ENCODE assay signal across 1 cellular context in the genomic region with DNA sequence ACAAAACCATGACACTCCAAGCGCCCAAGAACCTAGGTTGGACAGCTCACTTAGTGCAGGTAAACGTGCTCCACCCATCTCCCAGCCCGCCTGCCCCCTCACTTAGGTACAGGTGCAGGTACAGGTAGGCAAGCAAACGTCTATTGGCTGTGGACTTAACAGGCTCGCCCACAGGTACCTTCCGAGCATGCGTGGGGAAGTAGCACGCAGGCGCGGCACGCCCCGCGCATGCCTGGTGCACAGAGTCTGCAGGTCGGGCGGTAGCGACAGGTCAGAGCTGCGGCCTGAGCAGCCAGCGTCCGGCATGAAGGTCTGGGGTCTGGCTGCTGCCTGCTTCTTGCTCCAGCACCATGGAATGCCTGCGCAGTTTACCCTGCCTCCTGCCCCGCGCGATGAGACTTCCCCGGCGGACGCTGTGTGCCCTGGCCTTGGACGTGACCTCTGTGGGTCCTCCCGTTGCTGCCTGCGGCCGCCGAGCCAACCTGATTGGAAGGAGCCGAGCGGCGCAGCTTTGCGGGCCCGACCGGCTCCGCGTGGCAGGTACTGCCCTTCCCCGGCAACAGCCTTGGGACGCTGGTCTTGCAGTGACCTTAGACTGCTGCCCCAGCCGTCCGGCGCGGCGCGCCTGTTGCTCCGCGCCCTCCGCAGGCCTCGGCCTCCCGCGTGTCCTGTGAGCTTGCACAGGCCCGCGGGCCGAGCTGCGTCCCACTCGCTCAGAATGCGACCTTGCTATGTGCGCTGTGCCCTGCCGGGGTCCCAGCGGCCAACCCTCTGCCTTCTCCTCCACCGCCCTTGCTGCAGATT.
TF ChIP-seq lines count a peak whose summit lies in the region.

A gene with protein sequence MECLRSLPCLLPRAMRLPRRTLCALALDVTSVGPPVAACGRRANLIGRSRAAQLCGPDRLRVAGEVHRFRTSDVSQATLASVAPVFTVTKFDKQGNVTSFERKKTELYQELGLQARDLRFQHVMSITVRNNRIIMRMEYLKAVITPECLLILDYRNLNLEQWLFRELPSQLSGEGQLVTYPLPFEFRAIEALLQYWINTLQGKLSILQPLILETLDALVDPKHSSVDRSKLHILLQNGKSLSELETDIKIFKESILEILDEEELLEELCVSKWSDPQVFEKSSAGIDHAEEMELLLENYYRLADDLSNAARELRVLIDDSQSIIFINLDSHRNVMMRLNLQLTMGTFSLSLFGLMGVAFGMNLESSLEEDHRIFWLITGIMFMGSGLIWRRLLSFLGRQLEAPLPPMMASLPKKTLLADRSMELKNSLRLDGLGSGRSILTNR (plus strand): TSS at position 240 of the 804 bp plus-strand sequence. CDS start 111 bp downstream, at position 351.

TF ChIP-seq in K562, 482 proteins besides CTCF, POLR2A, EP300 and RAD21 (continued from another document and continues in another):
- TF ChIP-seq, protein P1, sequence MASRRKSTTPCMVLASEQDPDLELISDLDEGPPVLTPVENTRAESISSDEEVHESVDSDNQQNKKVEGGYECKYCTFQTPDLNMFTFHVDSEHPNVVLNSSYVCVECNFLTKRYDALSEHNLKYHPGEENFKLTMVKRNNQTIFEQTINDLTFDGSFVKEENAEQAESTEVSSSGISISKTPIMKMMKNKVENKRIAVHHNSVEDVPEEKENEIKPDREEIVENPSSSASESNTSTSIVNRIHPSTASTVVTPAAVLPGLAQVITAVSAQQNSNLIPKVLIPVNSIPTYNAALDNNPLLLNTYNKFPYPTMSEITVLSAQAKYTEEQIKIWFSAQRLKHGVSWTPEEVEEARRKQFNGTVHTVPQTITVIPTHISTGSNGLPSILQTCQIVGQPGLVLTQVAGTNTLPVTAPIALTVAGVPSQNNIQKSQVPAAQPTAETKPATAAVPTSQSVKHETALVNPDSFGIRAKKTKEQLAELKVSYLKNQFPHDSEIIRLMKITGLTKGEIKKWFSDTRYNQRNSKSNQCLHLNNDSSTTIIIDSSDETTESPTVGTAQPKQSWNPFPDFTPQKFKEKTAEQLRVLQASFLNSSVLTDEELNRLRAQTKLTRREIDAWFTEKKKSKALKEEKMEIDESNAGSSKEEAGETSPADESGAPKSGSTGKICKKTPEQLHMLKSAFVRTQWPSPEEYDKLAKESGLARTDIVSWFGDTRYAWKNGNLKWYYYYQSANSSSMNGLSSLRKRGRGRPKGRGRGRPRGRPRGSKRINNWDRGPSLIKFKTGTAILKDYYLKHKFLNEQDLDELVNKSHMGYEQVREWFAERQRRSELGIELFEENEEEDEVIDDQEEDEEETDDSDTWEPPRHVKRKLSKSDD (conservative IDR thresholded peaks at IDR 0.05; ENCODE audit: low read length): no peak
- TF ChIP-seq, protein P2, sequence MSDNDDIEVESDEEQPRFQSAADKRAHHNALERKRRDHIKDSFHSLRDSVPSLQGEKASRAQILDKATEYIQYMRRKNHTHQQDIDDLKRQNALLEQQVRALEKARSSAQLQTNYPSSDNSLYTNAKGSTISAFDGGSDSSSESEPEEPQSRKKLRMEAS (CRISPR knock-in tag; IDR thresholded peaks at IDR 0.05): peak; percentile 90
- TF ChIP-seq ZNF41 (CRISPR knock-in tag; conservative IDR thresholded peaks at IDR 0.05) (no peak), ZNF24 (IDR thresholded peaks at IDR 0.05) (no peak), GATAD2A (IDR thresholded peaks at IDR 0.05) (no peak), SNRNP70 (optimal IDR thresholded peaks at IDR 0.05; ENCODE audit: low read depth, low read length) (no peak), ZKSCAN8 (CRISPR knock-in tag; IDR thresholded peaks at IDR 0.05) (no peak), SNIP1 (IDR thresholded peaks at IDR 0.05; ENCODE audit: low read depth) (no peak), MYBL2 (IDR thresholded peaks at IDR 0.05; ENCODE audit: low read depth) (no peak), MYBL2 (CRISPR knock-in tag; IDR thresholded peaks at IDR 0.05; ENCODE audit: borderline replicate concordance) (no peak), SIN3A (IDR thresholded peaks at IDR 0.05; ENCODE audit: borderline replicate concordance in 2 of 2, control insufficient read depth in 1 of 2, low read depth in 2 of 2, low read length in 2 of 2) (peak in 1 of 2 experiments; percentile 75; a peak in 2 of 4 replicates), NFATC3 (IDR thresholded peaks at IDR 0.05) (no peak), SAFB (IDR thresholded peaks at IDR 0.05; ENCODE audit: borderline replicate concordance, low read depth, low read length) (peak; percentile 84), SMARCB1 (IDR thresholded peaks at IDR 0.05; ENCODE audit: insufficient read length, low read depth) (no peak), ARID1B (IDR thresholded peaks at IDR 0.05) (no peak), STAG1 (CRISPR knock-in tag; IDR thresholded peaks at IDR 0.05; ENCODE audit: borderline replicate concordance) (no peak), ZNF174 (CRISPR knock-in tag; IDR thresholded peaks at IDR 0.05) (no peak), PHB (CRISPR knock-in tag; IDR thresholded peaks at IDR 0.05) (0 out of 2 replicates have a peak, but pooled peaks have one; percentile 32), RAD51 (IDR thresholded peaks at IDR 0.05; ENCODE audit: borderline replicate concordance, low read depth) (no peak)
- TF ChIP-seq, protein P3, sequence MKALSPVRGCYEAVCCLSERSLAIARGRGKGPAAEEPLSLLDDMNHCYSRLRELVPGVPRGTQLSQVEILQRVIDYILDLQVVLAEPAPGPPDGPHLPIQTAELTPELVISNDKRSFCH (CRISPR knock-in tag; IDR thresholded peaks at IDR 0.05): no peak
- TF ChIP-seq, protein P3 (tag; IDR thresholded peaks at IDR 0.05): peak; percentile 71; the same call in 1 of the 2 replicates
- TF ChIP-seq, protein P4, sequence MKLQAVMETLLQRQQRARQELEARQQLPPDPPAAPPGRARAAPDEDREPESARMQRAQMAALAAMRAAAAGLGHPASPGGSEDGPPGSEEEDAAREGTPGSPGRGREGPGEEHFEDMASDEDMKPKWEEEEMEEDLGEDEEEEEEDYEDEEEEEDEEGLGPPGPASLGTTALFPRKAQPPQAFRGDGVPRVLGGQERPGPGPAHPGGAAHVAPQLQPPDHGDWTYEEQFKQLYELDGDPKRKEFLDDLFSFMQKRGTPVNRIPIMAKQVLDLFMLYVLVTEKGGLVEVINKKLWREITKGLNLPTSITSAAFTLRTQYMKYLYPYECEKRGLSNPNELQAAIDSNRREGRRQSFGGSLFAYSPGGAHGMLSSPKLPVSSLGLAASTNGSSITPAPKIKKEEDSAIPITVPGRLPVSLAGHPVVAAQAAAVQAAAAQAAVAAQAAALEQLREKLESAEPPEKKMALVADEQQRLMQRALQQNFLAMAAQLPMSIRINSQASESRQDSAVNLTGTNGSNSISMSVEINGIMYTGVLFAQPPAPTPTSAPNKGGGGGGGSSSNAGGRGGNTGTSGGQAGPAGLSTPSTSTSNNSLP (IDR thresholded peaks at IDR 0.05; ENCODE audit: borderline replicate concordance, low read depth, low read length): no peak
- TF ChIP-seq, protein P5, sequence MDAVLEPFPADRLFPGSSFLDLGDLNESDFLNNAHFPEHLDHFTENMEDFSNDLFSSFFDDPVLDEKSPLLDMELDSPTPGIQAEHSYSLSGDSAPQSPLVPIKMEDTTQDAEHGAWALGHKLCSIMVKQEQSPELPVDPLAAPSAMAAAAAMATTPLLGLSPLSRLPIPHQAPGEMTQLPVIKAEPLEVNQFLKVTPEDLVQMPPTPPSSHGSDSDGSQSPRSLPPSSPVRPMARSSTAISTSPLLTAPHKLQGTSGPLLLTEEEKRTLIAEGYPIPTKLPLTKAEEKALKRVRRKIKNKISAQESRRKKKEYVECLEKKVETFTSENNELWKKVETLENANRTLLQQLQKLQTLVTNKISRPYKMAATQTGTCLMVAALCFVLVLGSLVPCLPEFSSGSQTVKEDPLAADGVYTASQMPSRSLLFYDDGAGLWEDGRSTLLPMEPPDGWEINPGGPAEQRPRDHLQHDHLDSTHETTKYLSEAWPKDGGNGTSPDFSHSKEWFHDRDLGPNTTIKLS (IDR thresholded peaks at IDR 0.05; ENCODE audit: borderline replicate concordance, low read depth): peak; percentile 61
- TF ChIP-seq, protein P6, sequence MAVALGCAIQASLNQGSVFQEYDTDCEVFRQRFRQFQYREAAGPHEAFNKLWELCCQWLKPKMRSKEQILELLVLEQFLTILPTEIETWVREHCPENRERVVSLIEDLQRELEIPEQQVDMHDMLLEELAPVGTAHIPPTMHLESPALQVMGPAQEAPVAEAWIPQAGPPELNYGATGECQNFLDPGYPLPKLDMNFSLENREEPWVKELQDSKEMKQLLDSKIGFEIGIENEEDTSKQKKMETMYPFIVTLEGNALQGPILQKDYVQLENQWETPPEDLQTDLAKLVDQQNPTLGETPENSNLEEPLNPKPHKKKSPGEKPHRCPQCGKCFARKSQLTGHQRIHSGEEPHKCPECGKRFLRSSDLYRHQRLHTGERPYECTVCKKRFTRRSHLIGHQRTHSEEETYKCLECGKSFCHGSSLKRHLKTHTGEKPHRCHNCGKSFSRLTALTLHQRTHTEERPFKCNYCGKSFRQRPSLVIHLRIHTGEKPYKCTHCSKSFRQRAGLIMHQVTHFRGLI (CRISPR knock-in tag; IDR thresholded peaks at IDR 0.05): no peak
- TF ChIP-seq, protein P7, sequence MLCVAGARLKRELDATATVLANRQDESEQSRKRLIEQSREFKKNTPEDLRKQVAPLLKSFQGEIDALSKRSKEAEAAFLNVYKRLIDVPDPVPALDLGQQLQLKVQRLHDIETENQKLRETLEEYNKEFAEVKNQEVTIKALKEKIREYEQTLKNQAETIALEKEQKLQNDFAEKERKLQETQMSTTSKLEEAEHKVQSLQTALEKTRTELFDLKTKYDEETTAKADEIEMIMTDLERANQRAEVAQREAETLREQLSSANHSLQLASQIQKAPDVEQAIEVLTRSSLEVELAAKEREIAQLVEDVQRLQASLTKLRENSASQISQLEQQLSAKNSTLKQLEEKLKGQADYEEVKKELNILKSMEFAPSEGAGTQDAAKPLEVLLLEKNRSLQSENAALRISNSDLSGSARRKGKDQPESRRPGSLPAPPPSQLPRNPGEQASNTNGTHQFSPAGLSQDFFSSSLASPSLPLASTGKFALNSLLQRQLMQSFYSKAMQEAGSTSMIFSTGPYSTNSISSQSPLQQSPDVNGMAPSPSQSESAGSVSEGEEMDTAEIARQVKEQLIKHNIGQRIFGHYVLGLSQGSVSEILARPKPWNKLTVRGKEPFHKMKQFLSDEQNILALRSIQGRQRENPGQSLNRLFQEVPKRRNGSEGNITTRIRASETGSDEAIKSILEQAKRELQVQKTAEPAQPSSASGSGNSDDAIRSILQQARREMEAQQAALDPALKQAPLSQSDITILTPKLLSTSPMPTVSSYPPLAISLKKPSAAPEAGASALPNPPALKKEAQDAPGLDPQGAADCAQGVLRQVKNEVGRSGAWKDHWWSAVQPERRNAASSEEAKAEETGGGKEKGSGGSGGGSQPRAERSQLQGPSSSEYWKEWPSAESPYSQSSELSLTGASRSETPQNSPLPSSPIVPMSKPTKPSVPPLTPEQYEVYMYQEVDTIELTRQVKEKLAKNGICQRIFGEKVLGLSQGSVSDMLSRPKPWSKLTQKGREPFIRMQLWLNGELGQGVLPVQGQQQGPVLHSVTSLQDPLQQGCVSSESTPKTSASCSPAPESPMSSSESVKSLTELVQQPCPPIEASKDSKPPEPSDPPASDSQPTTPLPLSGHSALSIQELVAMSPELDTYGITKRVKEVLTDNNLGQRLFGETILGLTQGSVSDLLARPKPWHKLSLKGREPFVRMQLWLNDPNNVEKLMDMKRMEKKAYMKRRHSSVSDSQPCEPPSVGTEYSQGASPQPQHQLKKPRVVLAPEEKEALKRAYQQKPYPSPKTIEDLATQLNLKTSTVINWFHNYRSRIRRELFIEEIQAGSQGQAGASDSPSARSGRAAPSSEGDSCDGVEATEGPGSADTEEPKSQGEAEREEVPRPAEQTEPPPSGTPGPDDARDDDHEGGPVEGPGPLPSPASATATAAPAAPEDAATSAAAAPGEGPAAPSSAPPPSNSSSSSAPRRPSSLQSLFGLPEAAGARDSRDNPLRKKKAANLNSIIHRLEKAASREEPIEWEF (CRISPR knock-in tag; IDR thresholded peaks at IDR 0.05): no peak
- TF ChIP-seq, protein P8, sequence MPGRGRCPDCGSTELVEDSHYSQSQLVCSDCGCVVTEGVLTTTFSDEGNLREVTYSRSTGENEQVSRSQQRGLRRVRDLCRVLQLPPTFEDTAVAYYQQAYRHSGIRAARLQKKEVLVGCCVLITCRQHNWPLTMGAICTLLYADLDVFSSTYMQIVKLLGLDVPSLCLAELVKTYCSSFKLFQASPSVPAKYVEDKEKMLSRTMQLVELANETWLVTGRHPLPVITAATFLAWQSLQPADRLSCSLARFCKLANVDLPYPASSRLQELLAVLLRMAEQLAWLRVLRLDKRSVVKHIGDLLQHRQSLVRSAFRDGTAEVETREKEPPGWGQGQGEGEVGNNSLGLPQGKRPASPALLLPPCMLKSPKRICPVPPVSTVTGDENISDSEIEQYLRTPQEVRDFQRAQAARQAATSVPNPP (IDR thresholded peaks at IDR 0.05; ENCODE audit: borderline replicate concordance, insufficient read depth, insufficient read length): no peak
